In genomic region chrX:54182194-54182863, GRCh38 we compare ENCODE assay signal across 8 cellular contexts. TPM values are rescaled to one million over a fixed set of nuclear protein-coding genes. Genes with fewer than 3 reads are reported as not detected.
A peak's percentile ranks its signal among the peaks of the same experiment; 100 is the strongest.
DNase-seq lines count a peak whose midpoint lies in the region; FAIRE-seq and TF ChIP-seq lines count a peak whose summit lies in the region.

No MANE protein-coding gene starts in this region.

- peak overlapping the region; percentile 56 for H3K4me3 ChIP-seq in HFF-Myc (replicated peaks; ENCODE audit: low read depth, low read length)
- H3K4me3 ChIP-seq in spleen: peak overlapping the region; percentile 70 to 96 (median 82)

- H3K4me1 Mint-ChIP-seq in brain: peaks cover 46% of the 10 kb centered on the region

- H3K4me3 Mint-ChIP-seq in brain: peak overlapping the region; percentile 81 to 93 (median 87)

- peak; percentile 69; the same call in 1 of the 2 replicates for TF ChIP-seq POLR2A in GM12891 (IDR thresholded peaks at IDR 0.05; ENCODE audit: low read depth, low read length)
- no peak for TF ChIP-seq POLR2A in spleen (IDR thresholded peaks at IDR 0.05)

- H3K36me3 ChIP-seq in spleen: no peaks in the 10 kb centered on the region

- no peaks in the 10 kb centered on the region for H3K27me3 ChIP-seq in spleen (replicated peaks in 1 of 7)

- H3K4me1 ChIP-seq in spleen: peaks cover 15 to 52% (median 28%) of the 10 kb centered on the region in 6 donors

- DNase-seq in GM12891 (ENCODE audit: insufficient read length, low spot score) (peak; percentile 10), HFF-Myc (ENCODE audit: extremely low read depth, low read depth) (no peak), NCI-H1105 (lab: John Stamatoyannopoulos, UW) (peak; percentile 46), UCSD-AML1 (lab: John Stamatoyannopoulos, UW; ENCODE audit: unreplicated experiment) (peak; percentile 57), iPS-NIHi7 (ENCODE audit: extremely low spot score) (peak; percentile 34), spleen (peak; percentile 93), GOT3 (lab: John Stamatoyannopoulos, UW) (no peak)

- TF ChIP-seq CTCF in HFF-Myc (IDR thresholded peaks at IDR 0.05; ENCODE audit: low read depth, low read length, missing control alignments): no peak
- no peak for TF ChIP-seq CTCF in brain (conservative IDR thresholded peaks at IDR 0.05)
- TF ChIP-seq CTCF in spleen (IDR thresholded peaks at IDR 0.05 in 8 of 11, conservative IDR thresholded peaks at IDR 0.05 in 3 of 11): no peak

- WGBS in spleen, 5 donors: 0 to 49% (median 6%) methylated on average over 4 to 36 of the region's 36 CpGs

- intact Hi-C loops in spleen (cut with DNase I; ENCODE audit: low total_unique reads): loop anchor here (10.0 kb wide), 1 partner anchor 138 kb away; the partner anchor contains the start of gene PHF8

- H3K27ac ChIP-seq in spleen: peak overlapping the region; percentile 70 to 93 (median 88)

- peaks cover 0 to 5% (median 0%) of the 10 kb centered on the region in 5 experiments for H3K9me3 Mint-ChIP-seq in brain

- H3K36me3 Mint-ChIP-seq in brain: no peaks in the 10 kb centered on the region

- no peaks in the 10 kb centered on the region for H3K9me3 ChIP-seq in spleen

- H3K27me3 Mint-ChIP-seq in brain: no peaks in the 10 kb centered on the region

- peak; percentile 94 for FAIRE-seq in GM12891 (lab: Jason Lieb, UNC)

- peak overlapping the region; percentile 22 to 95 (median 88) for H3K27ac Mint-ChIP-seq in brain

TF ChIP-seq in GM12891, 5 proteins besides CTCF, POLR2A, EP300 and RAD21:
- TF ChIP-seq POU2F2 (IDR thresholded peaks at IDR 0.05; ENCODE audit: low read depth, low read length) (no peak), POLR2AphosphoS5 (IDR thresholded peaks at IDR 0.05; ENCODE audit: low read depth, low read length) (0 out of 2 replicates have a peak, but pooled peaks have one; percentile 33)
TF ChIP-seq in GM12891: peak in this region for 1.

RNA-seq across cellular contexts. Expression of gene FAM120C, which starts 0.7 kb away (rescaled TPM):
- polyA plus RNA-seq in GM12891 (2012; ENCODE audit: low read depth, missing spikeins): 2.9 TPM
- polyA plus RNA-seq in brain (ENCODE audit: insufficient read depth, low read depth, low replicate concordance) (5.6 TPM), spleen (1 to 10 TPM; 3.8 to 3.9 (median 3.8) TPM)
- total RNA-seq in spleen: 10 to 100 TPM in 4 of 7 donors, 1 to 10 TPM in 3; 6.6 to 15.7 (median 10.8) TPM

Comparison
In these comparisons a context has a peak if more than half of its experiments do, and no peak if none do; other contexts are left out.
1. DNase-seq: peak in GM12891 (single experiment), NCI-H1105 (single experiment), UCSD-AML1 (single experiment), iPS-NIHi7 (single experiment) and spleen (single experiment); none in HFF-Myc (single experiment) and GOT3 (single experiment).